In the genomic region with DNA sequence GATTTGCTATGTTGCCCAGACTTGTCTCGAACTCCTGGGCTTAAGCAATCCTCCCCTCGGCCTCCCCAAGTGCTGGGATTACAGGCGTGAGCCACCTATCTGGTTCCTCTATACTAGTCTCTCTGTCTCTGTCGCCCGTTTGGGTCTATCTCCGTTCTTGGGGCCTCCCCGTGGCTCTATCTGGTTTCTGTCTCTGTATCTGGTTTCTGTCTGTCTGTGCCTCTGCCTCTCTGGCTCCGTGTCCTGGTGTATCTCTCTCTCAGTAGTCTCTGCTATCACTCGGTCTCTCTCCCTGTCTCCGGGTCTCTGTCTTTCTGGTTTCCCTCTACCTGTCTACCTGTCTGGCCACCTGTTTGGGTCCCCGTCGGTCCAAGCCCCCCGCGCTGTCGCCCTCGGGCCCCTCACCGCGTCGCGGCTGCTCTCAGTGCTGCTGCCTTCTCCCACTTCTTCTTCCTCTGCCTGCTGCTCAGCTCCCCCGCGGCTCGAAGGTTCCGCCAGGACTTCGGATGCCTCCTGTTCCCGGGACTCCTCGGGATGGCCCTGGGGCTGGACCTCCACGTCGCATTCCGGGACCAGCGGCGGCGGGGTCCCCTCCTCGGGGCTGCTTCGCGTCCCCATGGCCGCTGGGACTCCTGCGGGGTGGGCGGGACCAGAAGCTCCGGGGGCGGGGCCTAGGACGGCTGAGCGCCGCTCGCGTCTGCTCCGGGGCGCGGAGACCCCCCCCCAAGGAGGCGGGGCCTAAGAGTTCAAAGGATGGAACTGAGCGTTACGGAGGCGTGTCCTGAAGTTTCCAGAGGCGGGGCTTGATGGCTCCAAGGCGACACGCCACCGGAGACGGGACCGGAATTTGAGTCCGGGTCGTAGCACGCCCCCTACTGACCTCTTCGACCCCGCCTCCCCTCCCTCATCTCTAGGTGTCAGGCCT, we compare ENCODE assay signal across 1 cellular context.
A peak's percentile ranks its signal among the peaks of the same experiment; 100 is the strongest.
TF ChIP-seq lines count a peak whose summit lies in the region.

No MANE protein-coding gene starts in this region.

TF ChIP-seq in K562, 482 proteins besides CTCF, POLR2A, EP300 and RAD21 (continued from another document and continues in another):
- TF ChIP-seq KLF16 (IDR thresholded peaks at IDR 0.05) (no peak), ZC3H11A (IDR thresholded peaks at IDR 0.05; ENCODE audit: low read depth, low read length) (no peak), ZNF512 (tag; IDR thresholded peaks at IDR 0.05) (no peak), CREB1 (IDR thresholded peaks at IDR 0.05) (no peak), CREB1 (CRISPR knock-in tag; IDR thresholded peaks at IDR 0.05) (peak; percentile 25; the same call in 1 of the 2 replicates), NCOA1 (IDR thresholded peaks at IDR 0.05; ENCODE audit: low read depth) (peak; percentile 57; the same call in 1 of the 2 replicates), FOXA1 (IDR thresholded peaks at IDR 0.05; ENCODE audit: borderline replicate concordance) (no peak), HSF4 (CRISPR knock-in tag; IDR thresholded peaks at IDR 0.05; ENCODE audit: borderline replicate concordance) (no peak), ZNF57 (CRISPR knock-in tag; IDR thresholded peaks at IDR 0.05) (no peak), MAZ (CRISPR knock-in tag; conservative IDR thresholded peaks at IDR 0.05 in 1 of 2, IDR thresholded peaks at IDR 0.05 in 1 of 2) (peak in 1 of 2 experiments; percentile 80; a peak in 2 of 4 replicates), SMARCA5 (IDR thresholded peaks at IDR 0.05) (peak; percentile 69; the same call in 1 of the 2 replicates), EHMT2 (IDR thresholded peaks at IDR 0.05) (peak; percentile 28; the same call in 1 of the 2 replicates), CAMTA2 (CRISPR knock-in tag; conservative IDR thresholded peaks at IDR 0.05) (no peak), CBFB (CRISPR knock-in tag; IDR thresholded peaks at IDR 0.05) (no peak), ZNF644 (tag; IDR thresholded peaks at IDR 0.05; ENCODE audit: low read depth) (no peak), TCFL5 (CRISPR knock-in tag; conservative IDR thresholded peaks at IDR 0.05) (no peak), ZNF695 (CRISPR knock-in tag; IDR thresholded peaks at IDR 0.05) (no peak), SIX5 (IDR thresholded peaks at IDR 0.05; ENCODE audit: borderline replicate concordance in 1 of 2, insufficient read depth in 1 of 2, low read depth in 1 of 2, low read length in 2 of 2) (no peak), KHSRP (IDR thresholded peaks at IDR 0.05) (no peak), DPF2 (IDR thresholded peaks at IDR 0.05) (peak; percentile 55; the same call in 1 of the 2 replicates), KAT7 (CRISPR knock-in tag; IDR thresholded peaks at IDR 0.05; ENCODE audit: borderline replicate concordance) (0 out of 2 replicates have a peak, but pooled peaks have one; percentile 47), POU5F1 (IDR thresholded peaks at IDR 0.05; ENCODE audit: borderline replicate concordance, low read depth, low read length, partially characterized antibody) (no peak), NR2C2 (CRISPR knock-in tag; IDR thresholded peaks at IDR 0.05) (no peak), NR2C2 (tag; IDR thresholded peaks at IDR 0.05) (peak; percentile 94), ZNF124 (CRISPR knock-in tag; IDR thresholded peaks at IDR 0.05) (no peak), ZFX (CRISPR knock-in tag; IDR thresholded peaks at IDR 0.05) (peak; percentile 64), C11orf30 (IDR thresholded peaks at IDR 0.05; ENCODE audit: low read depth) (no peak), ZNF79 (CRISPR knock-in tag; IDR thresholded peaks at IDR 0.05; ENCODE audit: low read depth) (no peak), SIRT6 (IDR thresholded peaks at IDR 0.05; ENCODE audit: low read depth, low read length) (no peak), ESRRB (CRISPR knock-in tag; IDR thresholded peaks at IDR 0.05; ENCODE audit: borderline replicate concordance) (no peak), YBX1 (IDR thresholded peaks at IDR 0.05) (no peak), SAP30 (IDR thresholded peaks at IDR 0.05; ENCODE audit: borderline replicate concordance, insufficient read depth, low read depth, low read length, poor library complexity, severe bottlenecking) (peak; percentile 39), PKNOX1 (IDR thresholded peaks at IDR 0.05) (peak; percentile 76), ZNF780A (CRISPR knock-in tag; IDR thresholded peaks at IDR 0.05) (no peak)
- TF ChIP-seq, protein P1, sequence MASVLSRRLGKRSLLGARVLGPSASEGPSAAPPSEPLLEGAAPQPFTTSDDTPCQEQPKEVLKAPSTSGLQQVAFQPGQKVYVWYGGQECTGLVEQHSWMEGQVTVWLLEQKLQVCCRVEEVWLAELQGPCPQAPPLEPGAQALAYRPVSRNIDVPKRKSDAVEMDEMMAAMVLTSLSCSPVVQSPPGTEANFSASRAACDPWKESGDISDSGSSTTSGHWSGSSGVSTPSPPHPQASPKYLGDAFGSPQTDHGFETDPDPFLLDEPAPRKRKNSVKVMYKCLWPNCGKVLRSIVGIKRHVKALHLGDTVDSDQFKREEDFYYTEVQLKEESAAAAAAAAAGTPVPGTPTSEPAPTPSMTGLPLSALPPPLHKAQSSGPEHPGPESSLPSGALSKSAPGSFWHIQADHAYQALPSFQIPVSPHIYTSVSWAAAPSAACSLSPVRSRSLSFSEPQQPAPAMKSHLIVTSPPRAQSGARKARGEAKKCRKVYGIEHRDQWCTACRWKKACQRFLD (CRISPR knock-in tag; IDR thresholded peaks at IDR 0.05) = no peak
- TF ChIP-seq, protein P2, sequence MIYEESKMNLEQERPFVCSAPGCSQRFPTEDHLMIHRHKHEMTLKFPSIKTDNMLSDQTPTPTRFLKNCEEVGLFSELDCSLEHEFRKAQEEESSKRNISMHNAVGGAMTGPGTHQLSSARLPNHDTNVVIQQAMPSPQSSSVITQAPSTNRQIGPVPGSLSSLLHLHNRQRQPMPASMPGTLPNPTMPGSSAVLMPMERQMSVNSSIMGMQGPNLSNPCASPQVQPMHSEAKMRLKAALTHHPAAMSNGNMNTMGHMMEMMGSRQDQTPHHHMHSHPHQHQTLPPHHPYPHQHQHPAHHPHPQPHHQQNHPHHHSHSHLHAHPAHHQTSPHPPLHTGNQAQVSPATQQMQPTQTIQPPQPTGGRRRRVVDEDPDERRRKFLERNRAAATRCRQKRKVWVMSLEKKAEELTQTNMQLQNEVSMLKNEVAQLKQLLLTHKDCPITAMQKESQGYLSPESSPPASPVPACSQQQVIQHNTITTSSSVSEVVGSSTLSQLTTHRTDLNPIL (CRISPR knock-in tag; IDR thresholded peaks at IDR 0.05) = no peak
- TF ChIP-seq, protein P3, sequence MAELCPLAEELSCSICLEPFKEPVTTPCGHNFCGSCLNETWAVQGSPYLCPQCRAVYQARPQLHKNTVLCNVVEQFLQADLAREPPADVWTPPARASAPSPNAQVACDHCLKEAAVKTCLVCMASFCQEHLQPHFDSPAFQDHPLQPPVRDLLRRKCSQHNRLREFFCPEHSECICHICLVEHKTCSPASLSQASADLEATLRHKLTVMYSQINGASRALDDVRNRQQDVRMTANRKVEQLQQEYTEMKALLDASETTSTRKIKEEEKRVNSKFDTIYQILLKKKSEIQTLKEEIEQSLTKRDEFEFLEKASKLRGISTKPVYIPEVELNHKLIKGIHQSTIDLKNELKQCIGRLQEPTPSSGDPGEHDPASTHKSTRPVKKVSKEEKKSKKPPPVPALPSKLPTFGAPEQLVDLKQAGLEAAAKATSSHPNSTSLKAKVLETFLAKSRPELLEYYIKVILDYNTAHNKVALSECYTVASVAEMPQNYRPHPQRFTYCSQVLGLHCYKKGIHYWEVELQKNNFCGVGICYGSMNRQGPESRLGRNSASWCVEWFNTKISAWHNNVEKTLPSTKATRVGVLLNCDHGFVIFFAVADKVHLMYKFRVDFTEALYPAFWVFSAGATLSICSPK (IDR thresholded peaks at IDR 0.05; ENCODE audit: borderline replicate concordance) = no peak
- TF ChIP-seq, protein P4, sequence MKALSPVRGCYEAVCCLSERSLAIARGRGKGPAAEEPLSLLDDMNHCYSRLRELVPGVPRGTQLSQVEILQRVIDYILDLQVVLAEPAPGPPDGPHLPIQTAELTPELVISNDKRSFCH (CRISPR knock-in tag; IDR thresholded peaks at IDR 0.05) = no peak
- TF ChIP-seq, protein P4 (tag; IDR thresholded peaks at IDR 0.05) = no peak
- TF ChIP-seq, protein P5, sequence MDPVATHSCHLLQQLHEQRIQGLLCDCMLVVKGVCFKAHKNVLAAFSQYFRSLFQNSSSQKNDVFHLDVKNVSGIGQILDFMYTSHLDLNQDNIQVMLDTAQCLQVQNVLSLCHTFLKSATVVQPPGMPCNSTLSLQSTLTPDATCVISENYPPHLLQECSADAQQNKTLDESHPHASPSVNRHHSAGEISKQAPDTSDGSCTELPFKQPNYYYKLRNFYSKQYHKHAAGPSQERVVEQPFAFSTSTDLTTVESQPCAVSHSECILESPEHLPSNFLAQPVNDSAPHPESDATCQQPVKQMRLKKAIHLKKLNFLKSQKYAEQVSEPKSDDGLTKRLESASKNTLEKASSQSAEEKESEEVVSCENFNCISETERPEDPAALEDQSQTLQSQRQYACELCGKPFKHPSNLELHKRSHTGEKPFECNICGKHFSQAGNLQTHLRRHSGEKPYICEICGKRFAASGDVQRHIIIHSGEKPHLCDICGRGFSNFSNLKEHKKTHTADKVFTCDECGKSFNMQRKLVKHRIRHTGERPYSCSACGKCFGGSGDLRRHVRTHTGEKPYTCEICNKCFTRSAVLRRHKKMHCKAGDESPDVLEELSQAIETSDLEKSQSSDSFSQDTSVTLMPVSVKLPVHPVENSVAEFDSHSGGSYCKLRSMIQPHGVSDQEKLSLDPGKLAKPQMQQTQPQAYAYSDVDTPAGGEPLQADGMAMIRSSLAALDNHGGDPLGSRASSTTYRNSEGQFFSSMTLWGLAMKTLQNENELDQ (CRISPR knock-in tag; IDR thresholded peaks at IDR 0.05; ENCODE audit: borderline replicate concordance) = no peak
- TF ChIP-seq, protein P6, sequence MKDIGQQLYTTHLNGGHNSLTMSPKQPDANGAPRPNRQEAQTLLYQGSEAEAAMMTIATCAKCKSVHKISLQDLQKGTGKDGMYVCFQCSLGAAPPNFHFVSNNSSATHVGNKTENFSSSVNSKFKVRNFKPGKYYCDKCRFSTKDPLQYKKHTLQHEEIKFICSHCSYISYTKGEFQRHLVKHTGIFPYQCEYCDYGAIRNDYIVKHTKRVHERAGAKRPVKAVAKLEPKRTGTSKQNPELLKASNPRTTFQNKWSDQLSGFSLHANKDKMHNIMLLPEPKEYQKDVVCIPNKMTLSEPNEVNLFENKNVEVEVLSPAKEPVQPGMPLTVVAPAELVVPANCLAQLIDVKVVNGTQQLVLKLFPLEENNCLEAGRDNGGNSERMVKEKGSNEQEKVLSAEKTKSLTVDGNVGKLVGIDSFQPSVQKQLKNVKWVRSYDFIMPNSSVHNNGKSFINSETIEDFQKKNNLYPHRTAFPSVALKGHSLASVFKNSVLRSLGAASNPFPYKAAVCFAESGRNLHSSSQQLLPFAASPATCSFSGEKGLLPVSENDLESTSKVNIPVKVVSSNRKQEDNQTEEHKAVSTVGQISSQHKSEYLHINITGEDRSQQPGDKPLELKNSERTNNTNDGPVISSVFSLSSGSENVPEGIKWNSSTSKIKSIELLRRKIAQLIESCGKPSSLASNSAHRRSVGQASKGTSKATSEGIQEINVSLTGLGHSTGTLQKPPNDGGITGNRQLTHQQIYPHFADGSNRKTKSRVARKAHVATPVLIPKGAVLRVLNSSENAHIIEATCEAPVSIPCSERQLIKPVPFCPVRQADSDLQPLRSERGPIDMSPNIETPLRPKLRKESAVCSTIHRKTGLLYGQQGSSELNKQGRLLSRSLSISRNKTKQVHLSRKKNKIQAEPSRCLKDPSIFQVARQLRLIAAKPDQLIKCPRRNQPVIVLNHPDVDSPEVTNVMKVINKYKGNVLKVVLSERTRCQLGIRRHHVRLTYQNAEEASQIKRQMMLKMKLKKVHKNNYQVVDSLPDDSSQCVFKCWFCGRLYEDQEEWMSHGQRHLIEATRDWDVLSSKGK (CRISPR knock-in tag; IDR thresholded peaks at IDR 0.05) = no peak
- TF ChIP-seq, protein P7, sequence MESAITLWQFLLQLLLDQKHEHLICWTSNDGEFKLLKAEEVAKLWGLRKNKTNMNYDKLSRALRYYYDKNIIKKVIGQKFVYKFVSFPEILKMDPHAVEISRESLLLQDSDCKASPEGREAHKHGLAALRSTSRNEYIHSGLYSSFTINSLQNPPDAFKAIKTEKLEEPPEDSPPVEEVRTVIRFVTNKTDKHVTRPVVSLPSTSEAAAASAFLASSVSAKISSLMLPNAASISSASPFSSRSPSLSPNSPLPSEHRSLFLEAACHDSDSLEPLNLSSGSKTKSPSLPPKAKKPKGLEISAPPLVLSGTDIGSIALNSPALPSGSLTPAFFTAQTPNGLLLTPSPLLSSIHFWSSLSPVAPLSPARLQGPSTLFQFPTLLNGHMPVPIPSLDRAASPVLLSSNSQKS (CRISPR knock-in tag; IDR thresholded peaks at IDR 0.05) = no peak
- TF ChIP-seq, protein P8, sequence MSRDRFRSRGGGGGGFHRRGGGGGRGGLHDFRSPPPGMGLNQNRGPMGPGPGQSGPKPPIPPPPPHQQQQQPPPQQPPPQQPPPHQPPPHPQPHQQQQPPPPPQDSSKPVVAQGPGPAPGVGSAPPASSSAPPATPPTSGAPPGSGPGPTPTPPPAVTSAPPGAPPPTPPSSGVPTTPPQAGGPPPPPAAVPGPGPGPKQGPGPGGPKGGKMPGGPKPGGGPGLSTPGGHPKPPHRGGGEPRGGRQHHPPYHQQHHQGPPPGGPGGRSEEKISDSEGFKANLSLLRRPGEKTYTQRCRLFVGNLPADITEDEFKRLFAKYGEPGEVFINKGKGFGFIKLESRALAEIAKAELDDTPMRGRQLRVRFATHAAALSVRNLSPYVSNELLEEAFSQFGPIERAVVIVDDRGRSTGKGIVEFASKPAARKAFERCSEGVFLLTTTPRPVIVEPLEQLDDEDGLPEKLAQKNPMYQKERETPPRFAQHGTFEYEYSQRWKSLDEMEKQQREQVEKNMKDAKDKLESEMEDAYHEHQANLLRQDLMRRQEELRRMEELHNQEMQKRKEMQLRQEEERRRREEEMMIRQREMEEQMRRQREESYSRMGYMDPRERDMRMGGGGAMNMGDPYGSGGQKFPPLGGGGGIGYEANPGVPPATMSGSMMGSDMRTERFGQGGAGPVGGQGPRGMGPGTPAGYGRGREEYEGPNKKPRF (IDR thresholded peaks at IDR 0.05; ENCODE audit: low read depth, low read length) = no peak
